Comparison of ENCODE assay signal across 2 cellular contexts in the genomic region with DNA sequence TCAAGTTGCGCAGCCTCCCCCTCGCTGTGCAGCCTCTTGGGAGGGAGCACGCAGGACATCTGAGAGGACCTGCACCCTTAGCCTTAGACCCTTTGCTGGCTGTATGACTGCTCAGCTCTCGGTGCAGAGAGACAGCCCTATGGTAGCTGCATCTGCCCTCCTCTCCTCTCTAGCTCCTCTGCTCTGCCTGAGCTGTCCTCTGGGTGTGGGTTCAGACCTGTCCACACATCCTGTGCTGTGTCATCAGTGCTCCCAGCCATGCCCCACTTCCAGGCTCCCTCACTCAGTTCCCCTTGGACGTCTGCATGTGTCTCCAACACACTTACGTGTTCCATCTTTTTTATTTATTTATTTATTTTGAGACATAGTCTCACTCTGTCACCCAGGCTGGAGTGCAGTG. TPM values are rescaled to one million over a fixed set of nuclear protein-coding genes. Genes with fewer than 3 reads are reported as not detected.
"Had no signal": no experiment of that assay in that cellular context is flagged by ENCODE, and none has a peak within 500 bp of the region (broad histone marks: within the 10 kb centered on the region; RNA-seq: fewer than 3 reads in every experiment).

No MANE protein-coding gene starts in this region.

RNA-seq across cellular contexts. Expression of gene TPPP, which starts 30.7 kb away (rescaled TPM):
- total RNA-seq: activated CD4-positive, alpha-beta T cell treated with anti-CD3 and anti-CD28 coated beads, Interleukin-2, amount 10 ng/mL, durations not matched to agents 24 days and 14 days; activated T-helper 1 cell treated with anti-CD3 and anti-CD28 coated beads, Interleukin-12 subunit alpha, Interleukin-12 subunit beta, Interleukin-2, Interleukin-4 antibody, amounts not matched to agents 30 ng/mL and 10 ng/mL and 1 ng/mL, durations not matched to agents 14 hours and 24 hours and 36 hours had no signal
